ENCODE assay signal across 9 cellular contexts in the genomic region with DNA sequence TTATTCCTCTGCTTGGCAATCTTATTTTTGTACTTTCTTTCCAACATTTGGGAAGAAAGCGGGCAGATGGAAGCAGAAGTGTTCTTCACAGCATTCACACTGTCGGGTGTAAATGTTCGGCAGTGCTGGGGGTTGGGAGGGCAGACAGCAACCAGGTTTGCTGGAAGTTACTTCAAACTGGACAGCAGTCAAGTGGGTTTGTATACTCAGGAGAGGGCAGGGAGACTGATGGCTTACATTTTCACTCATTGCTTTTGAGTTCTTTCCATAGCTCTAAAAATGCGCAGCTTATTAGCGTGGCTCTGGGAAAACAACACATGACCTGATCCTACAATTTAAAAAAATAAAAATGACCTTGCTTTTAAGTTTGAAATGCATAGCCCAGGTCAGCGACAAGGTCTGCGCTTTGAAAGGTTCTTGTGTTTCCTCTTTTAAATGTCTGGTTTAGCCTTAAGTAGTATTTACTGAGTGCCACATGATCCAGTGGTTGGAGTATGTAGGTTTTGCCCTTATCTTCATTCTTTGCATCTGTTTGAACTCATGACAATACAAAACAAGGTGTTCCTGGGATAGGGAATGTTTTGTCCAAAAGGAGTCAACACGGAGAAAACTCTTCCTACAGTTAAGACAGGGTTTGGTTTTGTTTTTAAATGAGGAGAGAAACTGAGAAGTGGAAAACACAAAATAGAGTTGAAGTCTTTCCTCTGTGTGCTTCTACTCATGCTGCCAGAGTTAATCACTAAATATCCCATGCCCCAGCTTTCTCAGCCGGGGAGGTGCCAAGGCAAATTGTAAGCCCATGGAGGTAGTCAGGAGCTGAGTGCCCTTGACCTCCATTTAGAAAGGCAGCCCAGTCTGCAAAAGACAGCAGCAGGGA.
DNase-seq lines count a peak whose midpoint lies in the region; ATAC-seq and TF ChIP-seq lines count a peak whose summit lies in the region.
"Had no signal": no experiment of that assay in that cellular context is flagged by ENCODE, and none has a peak within 500 bp of the region (broad histone marks: within the 10 kb centered on the region; RNA-seq: fewer than 3 reads in every experiment).

No MANE protein-coding gene starts in this region.

- H3K27ac Mint-ChIP-seq in chondrocyte (ENCODE audit: unreplicated experiment): peak overlapping the region; percentile 90

- peak; percentile 33 to 61 for ATAC-seq in lower lobe of right lung

- peaks cover 29% of the 10 kb centered on the region for H3K36me3 Mint-ChIP-seq in chondrocyte (ENCODE audit: low read depth)

- H3K27me3 Mint-ChIP-seq in chondrocyte (ENCODE audit: low read depth): no peaks in the 10 kb centered on the region

- H3K36me3 ChIP-seq in lower lobe of right lung (peaks cover 23% of the 10 kb centered on the region), tibial artery (peaks cover 23 to 25% (median 24%) of the 10 kb centered on the region in 3 donors)

- intact Hi-C loops in lower lobe of right lung (cut with DNase I) (no loop called here), tibial artery (cut with DNase I; ENCODE audit: low total_unique reads) (no loop called here)

- H3K9me3 Mint-ChIP-seq in chondrocyte (ENCODE audit: low read depth): no peaks in the 10 kb centered on the region

- TF ChIP-seq CTCF in chondrocyte (IDR thresholded peaks at IDR 0.05) (no peak), lower lobe of right lung (IDR thresholded peaks at IDR 0.05) (no peak), tibial artery (IDR thresholded peaks at IDR 0.05) (no peak), GM20000 (IDR thresholded peaks at IDR 0.05; ENCODE audit: extremely low read depth, missing control alignments) (no peak)

- peak overlapping the region; percentile 78 for H3K4me3 Mint-ChIP-seq in chondrocyte (ENCODE audit: unreplicated experiment)

- H3K27me3 ChIP-seq in lower lobe of right lung (ENCODE audit: low read depth) (no peaks in the 10 kb centered on the region), tibial artery (no peaks in the 10 kb centered on the region)

- DNase-seq in NCI-H510A treated with DMSO at 0.1 percent for 48 hours (lab: John Stamatoyannopoulos, UW) (peak; percentile 22), NCI-H510A (lab: John Stamatoyannopoulos, UW) (no peak), chondrocyte (ENCODE audit: low spot score) (no peak), lower lobe of right lung (no peak), tibial artery (no peak), NK-92 (lab: John Stamatoyannopoulos, UW; ENCODE audit: unreplicated experiment) (no peak), midbrain (lab: John Stamatoyannopoulos, UW) (no peak), GM20000 (ENCODE audit: low spot score) (no peak)
- DNase-seq: SHP77 treated with DMSO at 0.1 percent for 48 hours had no signal

- H3K27ac ChIP-seq in lower lobe of right lung (peak overlapping the region; percentile 9), tibial artery (peak overlapping the region; percentile 69 to 76)

- H3K4me1 Mint-ChIP-seq in chondrocyte (ENCODE audit: low read depth): peaks cover 66% of the 10 kb centered on the region

- H3K4me1 ChIP-seq in lower lobe of right lung: peaks cover 40% of the 10 kb centered on the region
- H3K4me1 ChIP-seq in tibial artery: peaks cover 0 to 79% (median 46%) of the 10 kb centered on the region in 4 donors

- H3K9me3 ChIP-seq in lower lobe of right lung: no peaks in the 10 kb centered on the region
- H3K9me3 ChIP-seq in tibial artery: no peaks in the 10 kb centered on the region

- H3K4me3 ChIP-seq in lower lobe of right lung: peak overlapping the region; percentile 34
- H3K4me3 ChIP-seq in tibial artery: peak overlapping the region; percentile 48 to 52
